17 cellular contexts compared by ENCODE assay signal in the genomic region with DNA sequence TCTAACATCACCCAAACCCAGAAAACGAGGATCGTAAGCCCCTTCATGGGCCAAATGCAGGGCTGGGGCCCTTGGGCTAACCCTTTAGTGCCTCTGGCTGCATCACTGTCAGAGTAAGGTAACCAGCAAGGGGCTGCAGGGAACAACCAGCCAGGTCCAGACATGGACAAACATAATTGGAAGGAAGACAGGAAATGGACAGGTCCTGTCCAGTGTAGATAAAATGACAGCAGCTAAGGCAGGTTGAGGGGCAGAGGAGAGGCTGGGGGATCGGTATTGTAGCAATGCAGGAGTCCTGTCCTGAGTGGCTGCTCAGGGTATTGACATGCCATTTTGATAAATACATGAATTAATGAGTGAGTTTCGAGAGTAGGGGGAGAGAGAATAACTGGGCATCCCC.
"Had no signal": no experiment of that assay in that cellular context is flagged by ENCODE, and none has a peak within 500 bp of the region (broad histone marks: within the 10 kb centered on the region; RNA-seq: fewer than 3 reads in every experiment).

No MANE protein-coding gene starts in this region.

- H3K27ac Mint-ChIP-seq: activated CD8-positive, alpha-beta memory T cell treated with anti-CD3 and anti-CD28 coated beads, Interleukin-2, amount 10 ng/mL, durations not matched to agents 7 days and 5 days; activated T-cell treated with anti-CD3 and anti-CD28 coated beads, Interleukin-2, amount 50 U/mL, for 24 hours had no signal

- H3K4me3 Mint-ChIP-seq: activated CD8-positive, alpha-beta memory T cell treated with anti-CD3 and anti-CD28 coated beads, Interleukin-2, amount 10 ng/mL, durations not matched to agents 7 days and 5 days; activated T-cell treated with anti-CD3 and anti-CD28 coated beads, Interleukin-2, amount 50 U/mL, for 24 hours; stimulated activated naive CD8-positive, alpha-beta T cell treated with anti-CD3 and anti-CD28 coated beads, Interleukin-15, Interleukin-2, amounts not matched to agents 100 ng/mL and 50 ng/mL, for 24 hours had no signal

- H3K36me3 ChIP-seq: right atrium auricular region, upper lobe of right lung had no signal

- H3K27ac ChIP-seq: right atrium auricular region, upper lobe of right lung had no signal

- H3K9me3 ChIP-seq: right atrium auricular region, upper lobe of right lung had no signal

- ATAC-seq: activated CD4-positive, CD25-positive, alpha-beta regulatory T cell treated with anti-CD3 and anti-CD28 coated beads, Interleukin-2, amount 50 U/mL, for 24 hours; activated CD8-positive, alpha-beta memory T cell treated with anti-CD3 and anti-CD28 coated beads, Interleukin-2, amount 10 ng/mL, durations not matched to agents 7 days and 5 days; left ventricle myocardium superior; natural killer cell treated with Interleukin-12 subunit alpha and Interleukin-12 subunit beta and Interleukin-15 and Interleukin-18, amount 100 ng/mL, for 72 hours; upper lobe of right lung had no signal

- H3K4me3 ChIP-seq: right atrium auricular region, upper lobe of right lung had no signal

- H3K9me3 Mint-ChIP-seq: activated T-cell treated with anti-CD3 and anti-CD28 coated beads, Interleukin-2, amount 50 U/mL, for 24 hours; natural killer cell treated with Interleukin-12 subunit alpha and Interleukin-12 subunit beta and Interleukin-15 and Interleukin-18, amount 100 ng/mL, for 72 hours; stimulated activated naive CD8-positive, alpha-beta T cell treated with anti-CD3 and anti-CD28 coated beads, Interleukin-15, Interleukin-2, amounts not matched to agents 100 ng/mL and 50 ng/mL, for 24 hours had no signal

- H3K36me3 Mint-ChIP-seq: activated CD8-positive, alpha-beta memory T cell treated with anti-CD3 and anti-CD28 coated beads, Interleukin-2, amount 10 ng/mL, durations not matched to agents 7 days and 5 days; natural killer cell treated with Interleukin-12 subunit alpha and Interleukin-12 subunit beta and Interleukin-15 and Interleukin-18, amount 100 ng/mL, for 72 hours had no signal

- H3K27me3 ChIP-seq: right atrium auricular region, upper lobe of right lung had no signal

- FAIRE-seq: astrocyte, endothelial cell of umbilical vein, small intestine had no signal

- H3K4me1 ChIP-seq: upper lobe of right lung had no signal

- DNase-seq: activated CD8-positive, alpha-beta memory T cell treated with anti-CD3 and anti-CD28 coated beads, Interleukin-2, amount 10 ng/mL, durations not matched to agents 7 days and 5 days; activated naive CD4-positive, alpha-beta T cell treated with anti-CD3 and anti-CD28 coated beads, Interleukin-2, amount 50 U/mL, for 16 hours; activated T-cell treated with anti-CD3 and anti-CD28 coated beads, Interleukin-2, amount 50 U/mL, for 24 hours; foreskin fibroblast; left ventricle myocardium superior; mesenchymal stem cell; occipital lobe; stimulated activated CD4-positive, alpha-beta T cell treated with anti-CD3 and anti-CD28 coated beads, Interleukin-4, amount 100 ng/mL, for 24 hours; SW 1271; upper lobe of right lung had no signal

- H3K27me3 Mint-ChIP-seq: natural killer cell treated with Interleukin-12 subunit alpha and Interleukin-12 subunit beta and Interleukin-15 and Interleukin-18, amount 100 ng/mL, for 72 hours; stimulated activated naive CD8-positive, alpha-beta T cell treated with anti-CD3 and anti-CD28 coated beads, Interleukin-15, Interleukin-2, amounts not matched to agents 100 ng/mL and 50 ng/mL, for 24 hours had no signal
